ENCODE assay signal across 18 cellular contexts in the genomic region with DNA sequence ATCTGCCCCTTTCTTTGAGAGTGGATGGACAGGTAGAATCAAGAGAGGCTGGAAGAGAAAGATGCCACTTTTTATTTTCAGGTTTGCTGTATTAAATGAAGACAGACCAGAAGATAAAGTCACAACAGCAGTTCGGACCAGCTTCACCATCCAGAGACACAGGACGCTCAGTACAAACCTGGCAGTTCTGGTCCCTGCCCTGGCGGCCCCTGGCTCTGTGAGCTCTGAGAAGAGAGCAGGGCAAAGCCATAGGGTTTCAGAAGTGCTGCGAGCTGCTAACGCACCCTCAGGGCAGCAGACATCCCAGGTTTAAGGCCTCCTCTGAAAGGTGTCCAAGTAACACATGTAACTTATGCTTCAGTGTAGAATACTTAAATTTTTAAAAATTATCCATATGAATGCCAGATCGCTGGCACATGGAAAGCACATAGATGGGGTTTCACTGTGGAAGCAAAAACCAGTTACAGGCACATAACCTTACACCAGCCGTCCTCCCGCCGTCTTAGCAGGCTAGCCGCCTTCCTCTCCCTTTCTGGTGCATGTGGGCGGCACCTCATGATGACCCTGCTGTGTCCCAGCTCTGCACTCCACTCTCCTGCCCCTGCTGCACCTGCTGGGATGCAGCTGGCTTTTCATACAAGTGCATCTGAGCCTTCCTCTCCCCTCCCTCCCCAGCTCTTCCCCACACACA.
DNase-seq lines count a peak whose midpoint lies in the region; ATAC-seq and TF ChIP-seq lines count a peak whose summit lies in the region.
"Had no signal": no experiment of that assay in that cellular context is flagged by ENCODE, and none has a peak within 500 bp of the region (broad histone marks: within the 10 kb centered on the region; RNA-seq: fewer than 3 reads in every experiment).

No MANE protein-coding gene starts in this region.

- H3K9me3 ChIP-seq in right cardiac atrium (ENCODE audit: control insufficient read depth, low read length) (peaks cover 2% of the 10 kb centered on the region), stomach smooth muscle (ENCODE audit: control insufficient read depth in 2 of 2, low read length in 2 of 2) (peaks cover 0 to 10% of the 10 kb centered on the region in 2 donors)
- H3K9me3 ChIP-seq: testis had no signal

- H3K27me3 Mint-ChIP-seq in activated CD8-positive, alpha-beta T cell treated with anti-CD3 and anti-CD28 coated beads for 36 hours = no peaks in the 10 kb centered on the region
- H3K27me3 Mint-ChIP-seq: activated B cell treated with CpG ODN at 0.5 μM for 24 hours; activated naive CD8-positive, alpha-beta T cell treated with anti-CD3 and anti-CD28 coated beads for 36 hours; dendritic cell treated with granulocyte-macrophage colony-stimulating factor and Interleukin-4, amounts not matched to agents 40 ng/mL and 50 ng/mL, for 4 days had no signal

- ATAC-seq in right cardiac atrium = no peak
- no peak for ATAC-seq in activated CD8-positive, alpha-beta T cell treated with anti-CD3 and anti-CD28 coated beads for 36 hours
- ATAC-seq: activated T-cell treated with anti-CD3 and anti-CD28 coated beads, Interleukin-2, amount 50 U/mL, for 4 hours; foreskin keratinocyte had no signal

- WGBS in right cardiac atrium = 82% methylated on average over 11 of the region's 11 CpGs

- H3K4me1 Mint-ChIP-seq in activated CD8-positive, alpha-beta T cell treated with anti-CD3 and anti-CD28 coated beads for 36 hours (ENCODE audit: low read depth) = no peaks in the 10 kb centered on the region
- H3K4me1 Mint-ChIP-seq: activated B cell treated with CpG ODN at 0.5 μM for 24 hours; activated naive CD8-positive, alpha-beta T cell treated with anti-CD3 and anti-CD28 coated beads for 36 hours had no signal

- H3K27me3 ChIP-seq in right cardiac atrium (ENCODE audit: control insufficient read depth, insufficient read depth) = no peaks in the 10 kb centered on the region
- no peaks in the 10 kb centered on the region for H3K27me3 ChIP-seq in stomach smooth muscle (ENCODE audit: control insufficient read depth in 1 of 2, insufficient read depth in 2 of 2, low read length in 2 of 2)
- H3K27me3 ChIP-seq: brain microvascular endothelial cell, foreskin keratinocyte, testis had no signal

- no peak overlapping the region for H3K27ac Mint-ChIP-seq in activated CD8-positive, alpha-beta T cell treated with anti-CD3 and anti-CD28 coated beads for 36 hours
- H3K27ac Mint-ChIP-seq: activated B cell treated with CpG ODN at 0.5 μM for 24 hours; activated naive CD8-positive, alpha-beta T cell treated with anti-CD3 and anti-CD28 coated beads for 36 hours; dendritic cell treated with granulocyte-macrophage colony-stimulating factor and Interleukin-4, amounts not matched to agents 40 ng/mL and 50 ng/mL, for 4 days had no signal

- no peak overlapping the region for H3K9ac ChIP-seq in stomach smooth muscle (ENCODE audit: low read length in 2 of 2)

- CTCF ChIA-PET in activated CD8-positive, alpha-beta T cell treated with anti-CD3 and anti-CD28 coated beads for 36 hours (lab: Charles Lee) = interaction anchor here (1.0 kb wide), 1 partner anchor 225 kb away, joined by 3 read pairs; no protein-coding TSS in a partner anchor

- DNase-seq in NCI-H146 (lab: John Stamatoyannopoulos, UW) (peak; percentile 53), SHP77 (lab: John Stamatoyannopoulos, UW) (peak; percentile 17 to 40), right cardiac atrium (no peak), epidermal melanocyte (ENCODE audit: insufficient read length, low spot score) (no peak)
- no peak for DNase-seq in activated CD8-positive, alpha-beta T cell treated with anti-CD3 and anti-CD28 coated beads for 36 hours
- DNase-seq in activated CD4-positive, alpha-beta T cell treated with anti-CD3 and anti-CD28 coated beads for 48 hours = no peak
- DNase-seq: activated B cell treated with CpG ODN at 0.5 μM for 24 hours; activated naive CD8-positive, alpha-beta T cell treated with anti-CD3 and anti-CD28 coated beads for 36 hours; activated T-cell treated with anti-CD3 and anti-CD28 coated beads, Interleukin-2, amount 50 U/mL, for 4 hours; AML-193; brain microvascular endothelial cell; foreskin keratinocyte; NCI-H2081; NCI-H510A treated with DMSO at 0.1 percent for 48 hours; stimulated activated CD4-positive, alpha-beta T cell treated with anti-CD3 and anti-CD28 coated beads, Interleukin-15, amount 100 ng/mL, for 24 hours had no signal

- no peak overlapping the region for H3K4me3 Mint-ChIP-seq in activated CD8-positive, alpha-beta T cell treated with anti-CD3 and anti-CD28 coated beads for 36 hours
- H3K4me3 Mint-ChIP-seq: activated B cell treated with CpG ODN at 0.5 μM for 24 hours; activated naive CD8-positive, alpha-beta T cell treated with anti-CD3 and anti-CD28 coated beads for 36 hours; activated T-cell treated with anti-CD3 and anti-CD28 coated beads, Interleukin-2, amount 50 U/mL, for 4 hours; dendritic cell treated with granulocyte-macrophage colony-stimulating factor and Interleukin-4, amounts not matched to agents 40 ng/mL and 50 ng/mL, for 4 days had no signal

- H3K4me1 ChIP-seq in right cardiac atrium (ENCODE audit: control insufficient read depth, insufficient read depth, low read length) = no peaks in the 10 kb centered on the region
- peaks cover 6% of the 10 kb centered on the region for H3K4me1 ChIP-seq in stomach smooth muscle (ENCODE audit: control insufficient read depth, insufficient read depth, low read length)
- H3K4me1 ChIP-seq: foreskin keratinocyte, testis had no signal

- intact Hi-C loops in right cardiac atrium (cut with DNase I) = no loop called here
- intact Hi-C loops in activated CD8-positive, alpha-beta T cell treated with anti-CD3 and anti-CD28 coated beads for 36 hours (cut with micrococcal nuclease) = no loop called here

- H3K36me3 Mint-ChIP-seq in activated CD8-positive, alpha-beta T cell treated with anti-CD3 and anti-CD28 coated beads for 36 hours (ENCODE audit: low read depth) = peaks cover 13% of the 10 kb centered on the region

- POLR2A ChIA-PET in activated CD8-positive, alpha-beta T cell treated with anti-CD3 and anti-CD28 coated beads for 36 hours (lab: Charles Lee) = interaction anchor here (0.5 kb wide), 1 partner anchor 59 kb away, joined by 7 read pairs; no protein-coding TSS in a partner anchor

- peaks cover 16% of the 10 kb centered on the region for H3K9me3 Mint-ChIP-seq in activated CD8-positive, alpha-beta T cell treated with anti-CD3 and anti-CD28 coated beads for 36 hours

- H3K4me3 ChIP-seq in right cardiac atrium (ENCODE audit: low read length) = no peak overlapping the region
- no peak overlapping the region for H3K4me3 ChIP-seq in stomach smooth muscle (ENCODE audit: low read length in 2 of 2)
- H3K4me3 ChIP-seq: testis had no signal

- H3K36me3 ChIP-seq in stomach smooth muscle (ENCODE audit: control insufficient read depth in 2 of 2, insufficient read depth in 2 of 2, low read length in 2 of 2) = no peaks in the 10 kb centered on the region
- H3K36me3 ChIP-seq: brain microvascular endothelial cell had no signal

- TF ChIP-seq CTCF in activated CD8-positive, alpha-beta T cell treated with anti-CD3 and anti-CD28 coated beads for 36 hours (IDR thresholded peaks at IDR 0.05) = no peak

- H3K27ac ChIP-seq in right cardiac atrium (ENCODE audit: low read length) (peak overlapping the region; percentile 0), stomach smooth muscle (ENCODE audit: low read length) (peak overlapping the region; percentile 66)
- H3K27ac ChIP-seq: brain microvascular endothelial cell, foreskin keratinocyte had no signal

Comparison
In these comparisons a context has a peak if more than half of its experiments do, and no peak if none do; other contexts are left out.
1. DNase-seq: peak in NCI-H146 (single experiment) and SHP77 (2 of 2); none in right cardiac atrium (0 of 3), activated CD8-positive, alpha-beta T cell treated with anti-CD3 and anti-CD28 coated beads for 36 hours (single experiment), epidermal melanocyte (single experiment) and activated CD4-positive, alpha-beta T cell treated with anti-CD3 and anti-CD28 coated beads for 48 hours (single experiment).